Comparison of ENCODE assay signal across 1 cellular context in genomic region chr6:15444881-15445280, GRCh38.
TF ChIP-seq lines count a peak whose summit lies in the region.

No MANE protein-coding gene starts in this region.

TF ChIP-seq in GM12878, 131 proteins besides CTCF, POLR2A, EP300 and RAD21 (continued from another document):
- TF ChIP-seq SMAD5 (IDR thresholded peaks at IDR 0.05; ENCODE audit: low read depth) (no peak), GABPA (IDR thresholded peaks at IDR 0.05; ENCODE audit: low read depth) (no peak), BMI1 (IDR thresholded peaks at IDR 0.05; ENCODE audit: borderline replicate concordance) (no peak)
